1 cellular context compared by ENCODE assay signal in genomic region chr1:173867753-173868265, GRCh38.
TF ChIP-seq lines count a peak whose summit lies in the region.

Gene GAS5 (minus strand): TSS chr1:173867989.

TF ChIP-seq in GM23338, 12 proteins besides CTCF, POLR2A, EP300 and RAD21 (continued from another document):
- no peak for TF ChIP-seq ZNF462 (CRISPR knock-in tag; IDR thresholded peaks at IDR 0.05)
- no peak for TF ChIP-seq EZH2 (IDR thresholded peaks at IDR 0.05; ENCODE audit: low read depth, unreplicated experiment)
